Comparison of ENCODE assay signal across 11 cellular contexts in the genomic region with DNA sequence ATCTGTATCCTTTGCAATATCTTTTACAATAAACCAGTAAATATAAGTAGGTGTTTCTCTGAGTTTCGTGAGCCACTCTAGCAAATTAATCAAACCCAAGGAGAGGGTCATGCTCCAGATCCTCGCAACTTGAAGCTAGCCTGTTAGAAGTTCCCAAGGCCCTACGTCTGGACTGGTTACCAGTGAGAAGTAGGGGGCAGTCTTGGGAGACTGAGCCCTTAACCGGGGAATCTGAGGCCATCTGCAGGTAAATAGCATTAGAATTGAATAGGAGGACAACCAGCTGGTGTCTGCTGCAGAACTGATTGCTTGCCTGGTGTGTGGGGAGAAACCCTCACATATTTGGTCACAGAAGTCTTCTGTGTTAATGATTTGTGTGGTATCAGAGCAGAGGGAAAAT.
A peak's percentile ranks its signal among the peaks of the same experiment; 100 is the strongest.
DNase-seq lines count a peak whose midpoint lies in the region; ATAC-seq and TF ChIP-seq lines count a peak whose summit lies in the region.
"Had no signal": no experiment of that assay in that cellular context is flagged by ENCODE, and none has a peak within 500 bp of the region (broad histone marks: within the 10 kb centered on the region; RNA-seq: fewer than 3 reads in every experiment).

No MANE protein-coding gene starts in this region.

- no peak overlapping the region for H3K4me3 Mint-ChIP-seq in WTC11
- H3K4me3 Mint-ChIP-seq in CD8-positive, alpha-beta T cell: no peak overlapping the region
- H3K4me3 Mint-ChIP-seq: CD4-positive, alpha-beta memory T cell had no signal

- ATAC-seq in left ventricle myocardium superior (peak; percentile 0), Right ventricle myocardium superior (ENCODE audit: poor library complexity) (no peak), WTC11 (peak; percentile 90)
- ATAC-seq in CD8-positive, alpha-beta T cell: no peak

- no peaks in the 10 kb centered on the region for H3K36me3 ChIP-seq in CD8-positive, alpha-beta T cell (ENCODE audit: insufficient read depth, low read length)
- H3K36me3 ChIP-seq: BE2C had no signal

- no peaks in the 10 kb centered on the region for H3K27me3 Mint-ChIP-seq in WTC11 (ENCODE audit: low read depth)
- peaks cover 2% of the 10 kb centered on the region for H3K27me3 Mint-ChIP-seq in CD8-positive, alpha-beta T cell (ENCODE audit: low read depth)

- intact Hi-C loops in left ventricle myocardium superior (cut with micrococcal nuclease) (no loop called here), Right ventricle myocardium superior (cut with DNase I) (no loop called here)
- intact Hi-C loops in CD8-positive, alpha-beta T cell (cut with DNase I, micrococcal nuclease): no loop called here

- no peaks in the 10 kb centered on the region for H3K36me3 Mint-ChIP-seq in WTC11
- no peaks in the 10 kb centered on the region for H3K36me3 Mint-ChIP-seq in CD8-positive, alpha-beta T cell
- H3K36me3 Mint-ChIP-seq: CD4-positive, alpha-beta memory T cell had no signal

- peak overlapping the region; percentile 89; the same call in 1 of the 2 replicates for H3K27ac Mint-ChIP-seq in WTC11
- H3K27ac Mint-ChIP-seq in CD8-positive, alpha-beta T cell: no peak overlapping the region
- H3K27ac Mint-ChIP-seq: CD4-positive, alpha-beta memory T cell had no signal

- no peak for TF ChIP-seq CTCF in WTC11 (IDR thresholded peaks at IDR 0.05)
- no peak for TF ChIP-seq CTCF in CD8-positive, alpha-beta T cell (IDR thresholded peaks at IDR 0.05)

- H3K4me1 ChIP-seq in CD8-positive, alpha-beta T cell (ENCODE audit: insufficient read depth, low read length): no peaks in the 10 kb centered on the region
- H3K4me1 ChIP-seq: BE2C had no signal

- POLR2A ChIA-PET in WTC11 (lab: Charles Lee): no interaction called here
- POLR2A ChIA-PET in CD8-positive, alpha-beta T cell (lab: Charles Lee): no interaction called here

- H3K4me1 Mint-ChIP-seq in WTC11: peaks cover 51% of the 10 kb centered on the region
- H3K4me1 Mint-ChIP-seq in CD8-positive, alpha-beta T cell (ENCODE audit: low read depth): no peaks in the 10 kb centered on the region
- H3K4me1 Mint-ChIP-seq: CD4-positive, alpha-beta memory T cell had no signal

- DNase-seq in left ventricle myocardium superior (no peak), Right ventricle myocardium superior (no peak), WTC11 (ENCODE audit: low spot score) (peak; percentile 16), iPS DF 4.7 (ENCODE audit: extremely low read depth, low spot score) (peak; percentile 33), NCI-H2029 treated with DMSO at 0.1 percent for 48 hours (lab: John Stamatoyannopoulos, UW) (no peak), NCI-H1436 treated with DMSO at 0.1 percent for 48 hours (lab: John Stamatoyannopoulos, UW) (no peak)
- DNase-seq in CD8-positive, alpha-beta T cell: no peak
- DNase-seq: BE2C; CD4-positive, alpha-beta memory T cell; COR-L47 had no signal

- H3K9me3 Mint-ChIP-seq in WTC11: peaks cover 8% of the 10 kb centered on the region; the same call in 1 of the 2 replicates
- H3K9me3 Mint-ChIP-seq in CD8-positive, alpha-beta T cell: no peaks in the 10 kb centered on the region
- H3K9me3 Mint-ChIP-seq: CD4-positive, alpha-beta memory T cell had no signal

- H3K9me3 ChIP-seq in CD8-positive, alpha-beta T cell (ENCODE audit: low read length): no peaks in the 10 kb centered on the region
- H3K9me3 ChIP-seq: BE2C had no signal

- no peak overlapping the region for H3K4me3 ChIP-seq in CD8-positive, alpha-beta T cell (ENCODE audit: low read depth, low read length)

- no peak overlapping the region for H3K27ac ChIP-seq in CD8-positive, alpha-beta T cell (ENCODE audit: low read depth, low read length)
- H3K27ac ChIP-seq: C4-2B had no signal

- H3K27me3 ChIP-seq in CD8-positive, alpha-beta T cell (ENCODE audit: insufficient read depth, low read length): no peaks in the 10 kb centered on the region
- H3K27me3 ChIP-seq: BE2C had no signal

- CTCF ChIA-PET in WTC11 (lab: Charles Lee): interaction anchor here (0.5 to 1.6 kb wide), 4 partner anchors 10 to 190 kb away, joined by 3 to 6 read pairs (median 4); a partner anchor contains a TSS
- CTCF ChIA-PET in CD8-positive, alpha-beta T cell (lab: Charles Lee): no interaction called here

TF ChIP-seq in WTC11, 78 proteins besides CTCF, POLR2A, EP300 and RAD21:
- TF ChIP-seq ZBTB21 (CRISPR knock-in tag; IDR thresholded peaks at IDR 0.05; ENCODE audit: borderline replicate concordance): no peak
- TF ChIP-seq, protein P1, sequence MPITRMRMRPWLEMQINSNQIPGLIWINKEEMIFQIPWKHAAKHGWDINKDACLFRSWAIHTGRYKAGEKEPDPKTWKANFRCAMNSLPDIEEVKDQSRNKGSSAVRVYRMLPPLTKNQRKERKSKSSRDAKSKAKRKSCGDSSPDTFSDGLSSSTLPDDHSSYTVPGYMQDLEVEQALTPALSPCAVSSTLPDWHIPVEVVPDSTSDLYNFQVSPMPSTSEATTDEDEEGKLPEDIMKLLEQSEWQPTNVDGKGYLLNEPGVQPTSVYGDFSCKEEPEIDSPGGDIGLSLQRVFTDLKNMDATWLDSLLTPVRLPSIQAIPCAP (CRISPR knock-in tag; IDR thresholded peaks at IDR 0.05): no peak
- no peak for TF ChIP-seq EMX1 (CRISPR knock-in tag; IDR thresholded peaks at IDR 0.05)
- TF ChIP-seq ZNF263 (CRISPR knock-in tag; IDR thresholded peaks at IDR 0.05; ENCODE audit: low read depth): no peak
TF ChIP-seq in WTC11: peak in this region for 0.

Comparison
In these comparisons a context has a peak if more than half of its experiments do, and no peak if none do; other contexts are left out.
1. ATAC-seq: peak in left ventricle myocardium superior (single experiment) and WTC11 (single experiment); none in Right ventricle myocardium superior (single experiment) and CD8-positive, alpha-beta T cell (single experiment).
2. DNase-seq: peak in WTC11 (single experiment) and iPS DF 4.7 (single experiment); none in left ventricle myocardium superior (single experiment), Right ventricle myocardium superior (single experiment), NCI-H2029 treated with DMSO at 0.1 percent for 48 hours (single experiment), NCI-H1436 treated with DMSO at 0.1 percent for 48 hours (single experiment) and CD8-positive, alpha-beta T cell (0 of 7).